In the genomic region with DNA sequence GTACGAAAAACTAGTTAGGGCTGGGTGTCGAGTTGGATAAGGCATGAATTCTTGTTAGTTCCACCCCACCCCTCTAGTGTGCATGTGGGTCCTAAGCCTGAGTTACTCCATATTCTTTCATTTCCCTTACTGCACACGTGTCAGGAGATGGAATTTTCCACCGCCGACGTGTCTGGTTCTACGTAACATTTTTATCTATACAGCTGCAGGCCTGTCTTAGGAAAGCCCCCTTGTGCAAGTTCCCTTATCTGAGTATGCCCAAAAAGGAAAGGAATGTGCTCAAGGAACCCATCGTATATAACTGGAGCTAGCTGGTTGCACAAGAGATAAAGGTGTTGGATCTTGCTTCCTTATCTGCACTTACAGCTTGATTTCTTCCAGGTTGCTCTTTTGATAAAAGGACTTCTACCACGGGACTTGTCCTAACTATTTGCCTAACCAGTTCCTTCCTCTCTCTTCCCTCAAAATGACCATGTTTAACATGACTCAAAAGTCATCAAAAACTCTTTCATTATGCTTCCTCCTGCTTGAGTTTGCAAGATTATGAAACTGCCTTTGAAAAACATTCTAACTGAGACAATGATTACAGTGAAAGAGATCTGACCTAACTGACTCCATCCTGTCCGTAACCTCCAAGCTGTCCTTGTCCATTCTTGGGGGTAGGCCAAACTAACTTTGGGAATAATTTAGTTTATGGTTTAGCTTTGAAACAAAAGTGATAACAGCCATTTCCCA, we compare ENCODE assay signal across 13 cellular contexts.
A peak's percentile ranks its signal among the peaks of the same experiment; 100 is the strongest.
DNase-seq lines count a peak whose midpoint lies in the region; ATAC-seq, FAIRE-seq and TF ChIP-seq lines count a peak whose summit lies in the region.
"Had no signal": no experiment of that assay in that cellular context is flagged by ENCODE, and none has a peak within 500 bp of the region (broad histone marks: within the 10 kb centered on the region; RNA-seq: fewer than 3 reads in every experiment).

No MANE protein-coding gene starts in this region.

- TF ChIP-seq POLR2A in body of pancreas (IDR thresholded peaks at IDR 0.05) (no peak), HepG2 (IDR thresholded peaks at IDR 0.05; ENCODE audit: insufficient read depth in 1 of 2, low read depth in 2 of 2, low read length in 2 of 2) (no peak)

- H3K9me3 ChIP-seq in SK-N-SH (no peaks in the 10 kb centered on the region; the same call in 1 of the 2 replicates), body of pancreas (no peaks in the 10 kb centered on the region), HepG2 (ENCODE audit: low read length) (peaks cover 19% of the 10 kb centered on the region), mammary epithelial cell (replicated peaks; ENCODE audit: insufficient read depth, low read length) (no peaks in the 10 kb centered on the region)

- WGBS in SK-N-SH (ENCODE audit: low lambda C conversion rate): 38% methylated on average over 10 of the region's 10 CpGs
- WGBS in body of pancreas, 2 donors: 17 to 28% methylated on average over 10 of the region's 10 CpGs
- WGBS in HepG2 (ENCODE audit: low lambda C conversion rate): 14% methylated on average over 10 of the region's 10 CpGs
- WGBS in mammary epithelial cell (ENCODE audit: low coverage, missing lambda C conversion rate): 33% methylated on average over 10 of the region's 10 CpGs

- peaks cover 22% of the 10 kb centered on the region for H3K4me1 Mint-ChIP-seq in type B pancreatic cell (ENCODE audit: unreplicated experiment)
- H3K4me1 Mint-ChIP-seq: T-helper 17 cell had no signal

- H3K27me3 Mint-ChIP-seq in type B pancreatic cell: no peaks in the 10 kb centered on the region

- H3K9ac ChIP-seq in SK-N-SH (no peak overlapping the region), HepG2 (ENCODE audit: insufficient read depth, low read depth, low read length) (peak overlapping the region; percentile 47), mammary epithelial cell (ENCODE audit: insufficient read depth, low read length) (no peak overlapping the region)

- DNase-seq in SK-N-SH (no peak), body of pancreas (peak in 3 of 4 donors; percentile 13 to 32 (median 13)), HepG2 (ENCODE audit: low spot score) (peak; percentile 99), type B pancreatic cell (ENCODE audit: extremely low spot score, unreplicated experiment) (no peak), mammary epithelial cell (no peak)
- DNase-seq: activated T-cell treated with anti-CD3 and anti-CD28 coated beads for 4 hours; stimulated activated CD8-positive, alpha-beta memory T cell treated with anti-CD3 and anti-CD28 coated beads, Interleukin-4, amount 100 ng/mL, for 48 hours; T-helper 17 cell had no signal

- CTCF ChIA-PET in SK-N-SH (lab: Yijun Ruan, JAX) (no interaction called here), HepG2 (lab: Yijun Ruan, JAX; ENCODE audit: low intra/inter-chr PET ratio, low total read pairs) (no interaction called here), mammary epithelial cell (lab: Charles Lee; ENCODE audit: low non-redundant PET) (no interaction called here)

- TF ChIP-seq CTCF in SK-N-SH (IDR thresholded peaks at IDR 0.05) (no peak), body of pancreas (IDR thresholded peaks at IDR 0.05) (no peak), HepG2 (CRISPR knock-in tag; IDR thresholded peaks at IDR 0.05) (no peak), type B pancreatic cell (conservative IDR thresholded peaks at IDR 0.05) (no peak), mammary epithelial cell (conservative IDR thresholded peaks at IDR 0.05 in 1 of 2, IDR thresholded peaks at IDR 0.05 in 1 of 2; ENCODE audit: extremely low read depth in 1 of 2, insufficient read depth in 1 of 2, low read depth in 1 of 2, low read length in 2 of 2) (no peak)

- ATAC-seq in SK-N-SH treated with all-trans-retinoic acid at 6 μM for 48 hours (no peak), body of pancreas (no peak), HepG2 (peak; percentile 95), HG02870 (IDR thresholded peaks at IDR 0.05; ENCODE audit: unreplicated experiment) (no peak), GM21381 (IDR thresholded peaks at IDR 0.05; ENCODE audit: unreplicated experiment) (no peak)
- ATAC-seq: T-helper 17 cell had no signal

- peak overlapping the region; percentile 41 for H3K27ac Mint-ChIP-seq in type B pancreatic cell
- H3K27ac Mint-ChIP-seq: T-helper 17 cell had no signal

- peaks cover 28% of the 10 kb centered on the region for H3K9me3 Mint-ChIP-seq in type B pancreatic cell

- no peaks in the 10 kb centered on the region for H3K9me2 ChIP-seq in SK-N-SH

- no peaks in the 10 kb centered on the region for H3K36me3 ChIP-seq in SK-N-SH (replicated peaks in 1 of 2; ENCODE audit: control insufficient read depth in 1 of 2, insufficient read depth in 2 of 2, low read length in 1 of 2)
- H3K36me3 ChIP-seq in body of pancreas (replicated peaks in 1 of 2; ENCODE audit: insufficient read depth in 1 of 2, low read depth in 2 of 2): no peaks in the 10 kb centered on the region
- H3K36me3 ChIP-seq in HepG2 (replicated peaks in 1 of 2; ENCODE audit: control insufficient read depth in 1 of 2, insufficient read depth in 2 of 2, low read length in 2 of 2): no peaks in the 10 kb centered on the region
- no peaks in the 10 kb centered on the region for H3K36me3 ChIP-seq in mammary epithelial cell (ENCODE audit: insufficient read depth, low read length)

- H3K4me1 ChIP-seq in SK-N-SH (ENCODE audit: control insufficient read depth in 1 of 2, insufficient read depth in 2 of 2, low read depth in 1 of 2, low read length in 1 of 2) (peaks cover 0 to 6% of the 10 kb centered on the region in 2 experiments; a peak in 1 of 4 replicates), body of pancreas (peaks cover 6% of the 10 kb centered on the region), HepG2 (ENCODE audit: insufficient read depth, low read length) (peaks cover 43% of the 10 kb centered on the region), mammary epithelial cell (ENCODE audit: insufficient read depth, low read length) (no peaks in the 10 kb centered on the region)

- peak overlapping the region; percentile 6 for H3K4me3 Mint-ChIP-seq in type B pancreatic cell
- H3K4me3 Mint-ChIP-seq: T-helper 17 cell had no signal

- BruUV-seq in HepG2 (replicated peaks; lab: Mats Ljungman, UMichigan): no TSS peak
- no TSS peak for BruUV-seq in mammary epithelial cell (replicated peaks; lab: Mats Ljungman, UMichigan)

- H3K4me2 ChIP-seq in SK-N-SH: no peak overlapping the region
- H3K4me2 ChIP-seq in HepG2 (ENCODE audit: low read depth, low read length): peak overlapping the region; percentile 43
- H3K4me2 ChIP-seq in mammary epithelial cell (ENCODE audit: insufficient read depth, low read depth, low read length): no peak overlapping the region

- peaks cover 9% of the 10 kb centered on the region for H3K36me3 Mint-ChIP-seq in type B pancreatic cell

- dilution Hi-C loops in mammary epithelial cell (cut with HindIII; ENCODE audit: low sequenced_read_pairs): no loop called here

- POLR2A ChIA-PET in SK-N-SH (lab: Yijun Ruan, JAX): no interaction called here
- POLR2A ChIA-PET in HepG2 (lab: Yijun Ruan, JAX): interaction anchor here (0.9 to 1.8 kb wide), 17 partner anchors 10 to 212 kb away, joined by 3 to 18 read pairs (median 5); partner anchors contain the start of gene TRIM24

- H4K20me1 ChIP-seq in SK-N-SH (ENCODE audit: insufficient read depth) (no peaks in the 10 kb centered on the region), HepG2 (ENCODE audit: insufficient read depth, low read length) (no peaks in the 10 kb centered on the region), mammary epithelial cell (ENCODE audit: insufficient read depth, low read length) (no peaks in the 10 kb centered on the region)

- H3K27ac ChIP-seq in SK-N-SH (ENCODE audit: low read depth in 2 of 2, low read length in 1 of 2) (peak overlapping the region in 1 of 2 experiments; percentile 73; a peak in 1 of 4 replicates), body of pancreas (peak overlapping the region in 1 of 4 donors; percentile 44), HepG2 (ENCODE audit: extremely low read length, insufficient read depth, low read length) (peak overlapping the region; percentile 93), mammary epithelial cell (ENCODE audit: insufficient read depth, low read depth, low read length) (no peak overlapping the region)
- H3K27ac ChIP-seq: 22Rv1 had no signal

- peak; percentile 99 for FAIRE-seq in HepG2 (lab: Jason Lieb, UNC)
- FAIRE-seq: G401.6 had no signal

- H3K4me3 ChIP-seq in SK-N-SH (ENCODE audit: low read depth in 2 of 2, low read length in 1 of 2): no peak overlapping the region
- H3K4me3 ChIP-seq in body of pancreas: no peak overlapping the region
- H3K4me3 ChIP-seq in HepG2 (replicated peaks in 1 of 3; ENCODE audit: insufficient read depth in 1 of 3, low read depth in 2 of 3, low read length in 3 of 3): no peak overlapping the region
- H3K4me3 ChIP-seq in mammary epithelial cell (replicated peaks in 1 of 3; ENCODE audit: insufficient read depth in 1 of 3, low read depth in 2 of 3, low read length in 3 of 3): no peak overlapping the region

- H3K79me2 ChIP-seq in SK-N-SH (ENCODE audit: insufficient read depth): no peaks in the 10 kb centered on the region
- H3K79me2 ChIP-seq in HepG2 (ENCODE audit: insufficient read depth, low read length): no peaks in the 10 kb centered on the region
- no peaks in the 10 kb centered on the region for H3K79me2 ChIP-seq in mammary epithelial cell (ENCODE audit: insufficient read depth, low read length)

- intact Hi-C loops in body of pancreas (cut with DNase I): no loop called here
- intact Hi-C loops in HepG2 (cut with micrococcal nuclease; ENCODE audit: unreplicated experiment): loop anchor here (1.0 to 10.0 kb wide), 4 partner anchors 60 to 207 kb away; partner anchors contain the start of gene TRIM24
- intact Hi-C loops in mammary epithelial cell (cut with micrococcal nuclease): no loop called here

- in situ Hi-C loops in HepG2 (cut with HindIII; ENCODE audit: extremely low pct_ligation_motif_present, low pct_unique_long_range_greater_than_20kb) (no loop called here), mammary epithelial cell (cut with MboI; ENCODE audit: low sequenced_read_pairs in 2 of 2) (no loop called here)

- no peaks in the 10 kb centered on the region for H3F3A ChIP-seq in SK-N-SH (replicated peaks; ENCODE audit: insufficient read depth)

- no peaks in the 10 kb centered on the region for H3K27me3 ChIP-seq in SK-N-SH (ENCODE audit: insufficient read depth)
- no peaks in the 10 kb centered on the region for H3K27me3 ChIP-seq in body of pancreas
- no peaks in the 10 kb centered on the region for H3K27me3 ChIP-seq in HepG2 (ENCODE audit: control insufficient read depth in 1 of 2, insufficient read depth in 2 of 2, low read length in 2 of 2)
- no peaks in the 10 kb centered on the region for H3K27me3 ChIP-seq in mammary epithelial cell (ENCODE audit: insufficient read depth, low read length)

- H2AFZ ChIP-seq in SK-N-SH (ENCODE audit: low read depth) (no peak overlapping the region), HepG2 (ENCODE audit: low read length) (peak overlapping the region; percentile 5), mammary epithelial cell (ENCODE audit: low read depth, low read length) (no peak overlapping the region)

- TF ChIP-seq EP300 in SK-N-SH (IDR thresholded peaks at IDR 0.05; ENCODE audit: borderline replicate concordance in 1 of 2, low read depth in 1 of 2, low read length in 1 of 2) (no peak), HepG2 (IDR thresholded peaks at IDR 0.05; ENCODE audit: low read depth in 2 of 2, low read length in 2 of 2) (peak; percentile 91 to 98), HepG2 (CRISPR knock-in tag; IDR thresholded peaks at IDR 0.05; ENCODE audit: borderline replicate concordance) (peak; percentile 98)

- TF ChIP-seq RAD21 in SK-N-SH (IDR thresholded peaks at IDR 0.05; ENCODE audit: low read length): no peak
- peak; percentile 83 for TF ChIP-seq RAD21 in HepG2 (CRISPR knock-in tag; IDR thresholded peaks at IDR 0.05)

Comparison
In these comparisons a context has a peak if more than half of its experiments do, and no peak if none do; other contexts are left out.
1. DNase-seq: peak in body of pancreas (3 of 4) and HepG2 (single experiment); none in SK-N-SH (single experiment), type B pancreatic cell (single experiment) and mammary epithelial cell (single experiment).